14 cellular contexts compared by ENCODE assay signal in the genomic region with DNA sequence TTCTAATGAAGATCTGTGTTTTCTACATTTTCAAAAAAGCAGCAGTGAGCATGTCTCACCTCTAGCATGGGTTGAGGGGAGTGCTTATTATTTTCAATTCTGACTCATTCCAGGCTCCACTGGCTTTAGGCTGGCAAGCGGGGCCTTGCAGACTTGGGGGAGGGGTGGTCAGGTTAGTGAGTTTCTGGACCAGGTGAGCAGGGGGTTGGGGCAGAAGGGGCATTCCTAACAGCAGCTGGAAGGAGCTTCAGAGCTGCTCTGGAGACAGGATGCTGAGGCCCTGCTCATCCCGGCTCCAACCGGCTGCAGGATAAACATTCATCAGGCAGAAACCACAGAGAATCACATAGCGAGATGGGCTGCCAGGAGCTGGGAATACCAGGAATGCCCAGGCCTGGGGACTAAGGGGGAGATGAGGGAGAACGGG. TPM values are rescaled to one million over a fixed set of nuclear protein-coding genes. Genes with fewer than 3 reads are reported as not detected.
DNase-seq lines count a peak whose midpoint lies in the region; ATAC-seq, FAIRE-seq and TF ChIP-seq lines count a peak whose summit lies in the region.
"Had no signal": no experiment of that assay in that cellular context is flagged by ENCODE, and none has a peak within 500 bp of the region (broad histone marks: within the 10 kb centered on the region; RNA-seq: fewer than 3 reads in every experiment).

No MANE protein-coding gene starts in this region.

- H3K9ac ChIP-seq in smooth muscle cell (ENCODE audit: low read depth), result no peak overlapping the region

- H3K4me2 ChIP-seq in smooth muscle cell, result peak overlapping the region; percentile 70

- no peak overlapping the region for H3K4me3 ChIP-seq in smooth muscle cell
- H3K4me3 ChIP-seq: right atrium auricular region, SJCRH30 had no signal

- TF ChIP-seq CTCF in smooth muscle cell (IDR thresholded peaks at IDR 0.05; ENCODE audit: borderline replicate concordance, insufficient read depth, poor library complexity, severe bottlenecking), result no peak

- no peaks in the 10 kb centered on the region for H3K79me2 ChIP-seq in smooth muscle cell (ENCODE audit: low read depth)

- H3K9me3 Mint-ChIP-seq in activated T-helper 17 cell treated with anti-CD3 and anti-CD28 coated beads, Interleukin-2, amount 50 U/mL, for 72 hours, result no peaks in the 10 kb centered on the region

- H4K20me1 ChIP-seq in smooth muscle cell (ENCODE audit: low read depth), result no peaks in the 10 kb centered on the region

- H2AFZ ChIP-seq in smooth muscle cell (ENCODE audit: low read depth), result no peak overlapping the region

- 4% methylated on average over 5 of the region's 5 CpGs for whole genome bisulfite sequencing in smooth muscle cell (ENCODE audit: low lambda C conversion rate)

- H3K36me3 Mint-ChIP-seq in activated T-helper 17 cell treated with anti-CD3 and anti-CD28 coated beads, Interleukin-2, amount 50 U/mL, for 72 hours (ENCODE audit: low read depth), result no peaks in the 10 kb centered on the region

- no peak overlapping the region for H3K27ac Mint-ChIP-seq in activated T-helper 17 cell treated with anti-CD3 and anti-CD28 coated beads, Interleukin-2, amount 50 U/mL, for 72 hours

- peaks cover 12% of the 10 kb centered on the region for H3F3A ChIP-seq in smooth muscle cell (ENCODE audit: low read depth)

- peak; percentile 58 for FAIRE-seq in RCC 7860 (lab: Jason Lieb, UNC)

- H3K27me3 ChIP-seq in smooth muscle cell (ENCODE audit: low read depth), result no peaks in the 10 kb centered on the region
- H3K27me3 ChIP-seq: right atrium auricular region, SJCRH30 had no signal

- H3K4me1 Mint-ChIP-seq in activated T-helper 17 cell treated with anti-CD3 and anti-CD28 coated beads, Interleukin-2, amount 50 U/mL, for 72 hours, result no peaks in the 10 kb centered on the region

- peaks cover 4% of the 10 kb centered on the region for H3K27me3 Mint-ChIP-seq in activated T-helper 17 cell treated with anti-CD3 and anti-CD28 coated beads, Interleukin-2, amount 50 U/mL, for 72 hours

- no peaks in the 10 kb centered on the region for H3K36me3 ChIP-seq in smooth muscle cell (ENCODE audit: low read depth)
- H3K36me3 ChIP-seq: right atrium auricular region, SJCRH30 had no signal

- H3K4me1 ChIP-seq in smooth muscle cell (ENCODE audit: low read depth), result peaks cover 15% of the 10 kb centered on the region
- H3K4me1 ChIP-seq: right atrium auricular region had no signal

- H3K9me3 ChIP-seq in smooth muscle cell (replicated peaks; ENCODE audit: low read depth), result no peaks in the 10 kb centered on the region
- H3K9me3 ChIP-seq: right atrium auricular region, SJCRH30 had no signal

- DNase-seq in GM04503 (ENCODE audit: low read depth), result peak; percentile 19
- DNase-seq in RCC 7860 (ENCODE audit: low spot score), result peak; percentile 69
- DNase-seq in glomerular visceral epithelial cell (ENCODE audit: extremely low spot score), result peak; percentile 89
- no peak for DNase-seq in smooth muscle cell (lab: John Stamatoyannopoulos, UW; ENCODE audit: unreplicated experiment)
- DNase-seq in SKM-1 (lab: John Stamatoyannopoulos, UW; ENCODE audit: unreplicated experiment), result no peak
- no peak for DNase-seq in amniotic stem cell (lab: John Stamatoyannopoulos, UW)
- DNase-seq: anterior cingulate cortex, hypothalamus, NCI-H510A had no signal

- peak overlapping the region; percentile 54 for H3K27ac ChIP-seq in smooth muscle cell (ENCODE audit: low read depth)
- H3K27ac ChIP-seq: right atrium auricular region, SJCRH30 had no signal

- H3K4me3 Mint-ChIP-seq in activated T-helper 17 cell treated with anti-CD3 and anti-CD28 coated beads, Interleukin-2, amount 50 U/mL, for 72 hours, result no peak overlapping the region

- ATAC-seq in activated T-helper 17 cell treated with anti-CD3 and anti-CD28 coated beads, Interleukin-2, amount 50 U/mL, for 72 hours (replicated peaks), result no peak
- ATAC-seq: activated CD4-positive, CD25-positive, alpha-beta regulatory T cell treated with anti-CD3 and anti-CD28 coated beads, Interleukin-2, amount 50 U/mL, for 24 hours had no signal

RNA-seq across cellular contexts. Expression of a gene that starts 10.5 kb away (rescaled TPM):
- total RNA-seq in smooth muscle cell, result 539 and 722 TPM in 2 replicates
- polyA plus RNA-seq in smooth muscle cell, result 454 and 1,762 TPM in 2 replicates
- total RNA-seq in activated T-helper 17 cell treated with anti-CD3 and anti-CD28 coated beads, Interleukin-2, amount 50 U/mL, for 72 hours, result not detected
- total RNA-seq: SJCRH30 had no signal

RNA-seq across cellular contexts. Expression of a gene that starts 19.9 kb away (rescaled TPM):
- 0.49 and 1.7 TPM in 2 replicates for total RNA-seq in smooth muscle cell
- polyA plus RNA-seq in smooth muscle cell, result 0.93 and 1.3 TPM in 2 replicates
- total RNA-seq in activated T-helper 17 cell treated with anti-CD3 and anti-CD28 coated beads, Interleukin-2, amount 50 U/mL, for 72 hours, result not detected
- total RNA-seq: mononuclear cell had no signal

RNA-seq across cellular contexts. Expression of a gene that starts 33.2 kb away (rescaled TPM):
- 3.7 and 5.2 TPM in 2 replicates for total RNA-seq in smooth muscle cell
- 1.7 and 3.8 TPM in 2 replicates for polyA plus RNA-seq in smooth muscle cell
- not detected for total RNA-seq in activated T-helper 17 cell treated with anti-CD3 and anti-CD28 coated beads, Interleukin-2, amount 50 U/mL, for 72 hours
- total RNA-seq: right atrium auricular region had no signal

RNA-seq across cellular contexts. Expression of a gene that starts 33.3 kb away (rescaled TPM):
- 0.22 and 1.3 TPM in 2 replicates for total RNA-seq in smooth muscle cell
- polyA plus RNA-seq in smooth muscle cell, result not detected in 2 replicates
- not detected for total RNA-seq in activated T-helper 17 cell treated with anti-CD3 and anti-CD28 coated beads, Interleukin-2, amount 50 U/mL, for 72 hours
- total RNA-seq: right atrium auricular region, SJCRH30 had no signal

RNA-seq across cellular contexts. Expression of a gene that starts 48.1 kb away (rescaled TPM):
- 235 and 348 TPM in 2 replicates for total RNA-seq in smooth muscle cell
- polyA plus RNA-seq in smooth muscle cell, result 193 and 492 TPM in 2 replicates
- total RNA-seq in activated T-helper 17 cell treated with anti-CD3 and anti-CD28 coated beads, Interleukin-2, amount 50 U/mL, for 72 hours, result not detected
- total RNA-seq: mononuclear cell, SJCRH30 had no signal

Comparison
In these comparisons a context has a peak if more than half of its experiments do, and no peak if none do; other contexts are left out.
1. DNase-seq: peak in GM04503 (single experiment), RCC 7860 (single experiment) and glomerular visceral epithelial cell (single experiment); none in smooth muscle cell (single experiment), SKM-1 (single experiment) and amniotic stem cell (single experiment).
2. RNA of a gene that starts 10.5 kb away (total RNA-seq): 539 to 722 TPM in smooth muscle cell; not detected in activated T-helper 17 cell treated with anti-CD3 and anti-CD28 coated beads, Interleukin-2, amount 50 U/mL, for 72 hours; every median in the first group is over 100 times any median in the second.